In the genomic region with DNA sequence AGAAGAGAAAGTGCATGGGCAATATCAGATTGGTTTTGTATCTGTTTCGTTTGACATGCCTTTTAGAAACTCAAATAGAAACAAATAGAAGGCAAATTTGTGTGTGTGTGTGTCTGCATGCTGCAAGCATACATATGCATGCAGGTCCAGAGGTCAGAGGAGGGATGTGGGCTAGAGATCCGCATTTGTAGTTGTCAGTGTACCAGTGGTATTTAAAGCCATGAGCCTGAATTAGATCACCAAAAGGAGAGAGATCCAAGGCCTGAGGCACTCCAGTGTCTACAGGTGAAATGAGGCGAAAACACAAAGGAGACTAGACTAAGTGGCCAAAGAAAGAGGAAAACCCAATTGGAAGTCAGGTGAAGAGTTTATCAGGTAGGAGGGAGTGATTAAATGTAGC, we compare ENCODE assay signal across 29 cellular contexts.
"Had no signal": no experiment of that assay in that cellular context is flagged by ENCODE, and none has a peak within 500 bp of the region (broad histone marks: within the 10 kb centered on the region; RNA-seq: fewer than 3 reads in every experiment).

No MANE protein-coding gene starts in this region.

- H3K4me3 ChIP-seq: neural progenitor cell, ovary, psoas muscle, right lobe of liver, sigmoid colon, stomach, thoracic aorta, thyroid gland, tibial nerve, upper lobe of left lung, vagina had no signal

- H3K36me3 Mint-ChIP-seq: naive thymus-derived CD8-positive, alpha-beta T cell; natural killer cell treated with Interleukin-12 subunit alpha and Interleukin-12 subunit beta and Interleukin-15 and Interleukin-18, amount 100 ng/mL, for 72 hours; neural progenitor cell; stimulated activated effector memory CD8-positive, alpha-beta T cell treated with anti-CD3 and anti-CD28 coated beads, Interleukin-12 subunit alpha, Interleukin-12 subunit beta, amount 100 ng/mL, for 72 hours; stimulated activated naive B cell treated with anti-CD40 and anti-IgM and Interleukin-4, amounts not matched to agents 10 μg/mL and 1 μg/mL and 100 μg/mL, for 72 hours had no signal

- H3K27me3 Mint-ChIP-seq: progenitor cell of endocrine pancreas; stimulated activated naive CD8-positive, alpha-beta T cell treated with anti-CD3 and anti-CD28 coated beads, Interleukin-15, Interleukin-2, amounts not matched to agents 100 ng/mL and 50 ng/mL, for 24 hours had no signal

- H3K4me1 ChIP-seq: neural progenitor cell, psoas muscle, right lobe of liver, sigmoid colon, stomach, thyroid gland, tibial nerve, vagina had no signal

- H3K36me3 ChIP-seq: neural progenitor cell, ovary, right lobe of liver, sigmoid colon, stomach, thoracic aorta, thyroid gland, tibial nerve, upper lobe of left lung, vagina had no signal

- H3K27ac Mint-ChIP-seq: natural killer cell treated with Interleukin-12 subunit alpha and Interleukin-12 subunit beta and Interleukin-15 and Interleukin-18, amount 100 ng/mL, for 72 hours; nephron progenitor cell; neural progenitor cell; progenitor cell of endocrine pancreas; stimulated activated effector memory CD8-positive, alpha-beta T cell treated with anti-CD3 and anti-CD28 coated beads, Interleukin-12 subunit alpha, Interleukin-12 subunit beta, amount 100 ng/mL, for 72 hours; stimulated activated naive B cell treated with anti-CD40 and anti-IgM and Interleukin-4, amounts not matched to agents 10 μg/mL and 1 μg/mL and 100 μg/mL, for 72 hours; stimulated activated naive CD8-positive, alpha-beta T cell treated with anti-CD3 and anti-CD28 coated beads, Interleukin-15, Interleukin-2, amounts not matched to agents 100 ng/mL and 50 ng/mL, for 24 hours had no signal

- H3K9me3 ChIP-seq: ovary, psoas muscle, right lobe of liver, sigmoid colon, stomach, thoracic aorta, thyroid gland, tibial nerve, upper lobe of left lung, vagina had no signal

- H3K4me1 Mint-ChIP-seq: stimulated activated effector memory CD8-positive, alpha-beta T cell treated with anti-CD3 and anti-CD28 coated beads, Interleukin-12 subunit alpha, Interleukin-12 subunit beta, amount 100 ng/mL, for 72 hours; stimulated activated naive B cell treated with anti-CD40 and anti-IgM and Interleukin-4, amounts not matched to agents 10 μg/mL and 1 μg/mL and 100 μg/mL, for 72 hours had no signal

- H3K27me3 ChIP-seq: neural progenitor cell, ovary, right lobe of liver, sigmoid colon, thyroid gland, tibial nerve, upper lobe of left lung, vagina had no signal

- H3K4me3 Mint-ChIP-seq: natural killer cell treated with Interleukin-12 subunit alpha and Interleukin-12 subunit beta and Interleukin-15 and Interleukin-18, amount 100 ng/mL, for 72 hours; nephron progenitor cell; neural progenitor cell; stimulated activated effector memory CD8-positive, alpha-beta T cell treated with anti-CD3 and anti-CD28 coated beads, Interleukin-12 subunit alpha, Interleukin-12 subunit beta, amount 100 ng/mL, for 72 hours; stimulated activated naive B cell treated with anti-CD40 and anti-IgM and Interleukin-4, amounts not matched to agents 10 μg/mL and 1 μg/mL and 100 μg/mL, for 72 hours; stimulated activated naive CD8-positive, alpha-beta T cell treated with anti-CD3 and anti-CD28 coated beads, Interleukin-15, Interleukin-2, amounts not matched to agents 100 ng/mL and 50 ng/mL, for 24 hours had no signal

- H3K9me3 Mint-ChIP-seq: natural killer cell treated with Interleukin-12 subunit alpha and Interleukin-12 subunit beta and Interleukin-15 and Interleukin-18, amount 100 ng/mL, for 72 hours; stimulated activated effector memory CD8-positive, alpha-beta T cell treated with anti-CD3 and anti-CD28 coated beads, Interleukin-12 subunit alpha, Interleukin-12 subunit beta, amount 100 ng/mL, for 72 hours; stimulated activated naive CD8-positive, alpha-beta T cell treated with anti-CD3 and anti-CD28 coated beads, Interleukin-15, Interleukin-2, amounts not matched to agents 100 ng/mL and 50 ng/mL, for 24 hours had no signal

- H3K27ac ChIP-seq: neural progenitor cell, ovary, parathyroid adenoma, psoas muscle, right lobe of liver, sigmoid colon, stomach, thoracic aorta, thyroid gland, tibial nerve, upper lobe of left lung, vagina had no signal

- ATAC-seq: naive thymus-derived CD8-positive, alpha-beta T cell; natural killer cell treated with Interleukin-12 subunit alpha and Interleukin-12 subunit beta and Interleukin-15 and Interleukin-18, amount 100 ng/mL, for 72 hours; psoas muscle; right cardiac atrium; right lobe of liver; stimulated activated effector memory CD8-positive, alpha-beta T cell treated with anti-CD3 and anti-CD28 coated beads, Interleukin-12 subunit alpha, Interleukin-12 subunit beta, amount 100 ng/mL, for 72 hours; stimulated activated naive B cell treated with anti-CD40 and anti-IgM and Interleukin-4, amounts not matched to agents 10 μg/mL and 1 μg/mL and 100 μg/mL, for 72 hours had no signal

- DNase-seq: naive thymus-derived CD8-positive, alpha-beta T cell; nephron progenitor cell; occipital lobe; ovary; posterior cingulate gyrus; psoas muscle; right cardiac atrium; right lobe of liver; sigmoid colon; small intestine; stimulated activated CD4-positive, alpha-beta T cell treated with anti-CD3 and anti-CD28 coated beads, Interleukin-15, amount 100 ng/mL, for 24 hours; stimulated activated CD4-positive, alpha-beta T cell treated with anti-CD3 and anti-CD28 coated beads, Interleukin-2, amount 100 ng/mL, for 24 hours; stimulated activated CD4-positive, alpha-beta T cell treated with anti-CD3 and anti-CD28 coated beads, Interleukin-2, amount 100 ng/mL, for 48 hours; stimulated activated CD4-positive, alpha-beta T cell treated with anti-CD3 and anti-CD28 coated beads, Interleukin-4, amount 100 ng/mL, for 24 hours; stimulated activated naive B cell treated with anti-CD40 and anti-IgM and Interleukin-4, amounts not matched to agents 10 μg/mL and 1 μg/mL and 100 μg/mL, for 72 hours; stimulated activated naive CD4-positive, alpha-beta T cell treated with Interleukin-2 at 50 U/mL for 16 hours; stomach; thyroid gland; trophoblast cell; upper lobe of left lung had no signal
